8 cellular contexts compared by ENCODE assay signal in genomic region chr15:77870195-77871065, GRCh38.
A peak's percentile ranks its signal among the peaks of the same experiment; 100 is the strongest.
DNase-seq lines count a peak whose midpoint lies in the region; ATAC-seq lines count a peak whose summit lies in the region.

No MANE protein-coding gene starts in this region.

- DNase-seq in stimulated activated naive CD4-positive, alpha-beta T cell treated with Interleukin-2 at 50 U/mL for 16 hours (lab: John Stamatoyannopoulos, UW), result peak; percentile 5
- DNase-seq in stimulated activated naive CD4-positive, alpha-beta T cell (lab: John Stamatoyannopoulos, UW), result no peak
- DNase-seq in LoVo (ENCODE audit: low spot score), result peak; percentile 74
- peak; percentile 24 for DNase-seq in T-helper 9 cell
- peak; percentile 74 for DNase-seq in cerebellum (ENCODE audit: low spot score)
- peak; percentile 80 for DNase-seq in left lobe of liver (ENCODE audit: low spot score)
- DNase-seq in stimulated activated CD8-positive, alpha-beta memory T cell treated with anti-CD3 and anti-CD28 coated beads, Interleukin-15, amount 100 ng/mL, for 24 hours (ENCODE audit: low read depth), result peak; percentile 9

- ATAC-seq in left lobe of liver (peak; percentile 95), HG03469 (IDR thresholded peaks at IDR 0.05; ENCODE audit: unreplicated experiment) (no peak)

Comparison
In these comparisons a context has a peak if more than half of its experiments do, and no peak if none do; other contexts are left out.
1. DNase-seq: peak in stimulated activated naive CD4-positive, alpha-beta T cell treated with Interleukin-2 at 50 U/mL for 16 hours (single experiment), LoVo (single experiment), T-helper 9 cell (single experiment), cerebellum (single experiment), left lobe of liver (single experiment) and stimulated activated CD8-positive, alpha-beta memory T cell treated with anti-CD3 and anti-CD28 coated beads, Interleukin-15, amount 100 ng/mL, for 24 hours (single experiment); none in stimulated activated naive CD4-positive, alpha-beta T cell (0 of 6).